16 cellular contexts compared by ENCODE assay signal in the genomic region with DNA sequence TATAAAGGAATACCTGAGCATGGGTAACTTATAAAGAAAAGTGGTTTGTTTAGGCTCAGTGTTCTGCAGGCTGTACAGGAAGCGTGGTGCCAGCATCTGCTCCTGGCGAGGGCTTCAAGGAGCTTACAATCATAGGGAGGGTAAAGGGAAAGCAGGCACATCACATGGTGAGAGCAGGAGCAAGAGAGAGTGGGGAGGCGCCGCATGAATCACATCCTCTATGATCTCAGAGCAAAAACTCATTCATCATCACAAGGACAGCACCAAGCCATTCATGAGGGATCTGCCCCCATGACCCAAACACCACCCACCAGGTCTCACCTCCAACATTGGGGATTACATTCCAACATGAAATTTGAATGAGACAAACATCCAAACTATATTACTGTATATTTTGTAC. TPM values are rescaled to one million over a fixed set of nuclear protein-coding genes. Genes with fewer than 3 reads are reported as not detected.
DNase-seq lines count a peak whose midpoint lies in the region; ATAC-seq lines count a peak whose summit lies in the region.
"Had no signal": no experiment of that assay in that cellular context is flagged by ENCODE, and none has a peak within 500 bp of the region (broad histone marks: within the 10 kb centered on the region; RNA-seq: fewer than 3 reads in every experiment).

No MANE protein-coding gene starts in this region.

- H3K27ac ChIP-seq in epithelial cell of prostate: peak overlapping the region; percentile 22
- H3K27ac ChIP-seq: A549 had no signal

- H3K27ac Mint-ChIP-seq in T-helper 2 cell treated with Interferon-gamma antibody and Interleukin-4, amounts not matched to agents 5 μg/mL and 100 μg/mL, for 36 hours: no peak overlapping the region
- H3K27ac Mint-ChIP-seq: endodermal cell, progenitor cell of endocrine pancreas, type B pancreatic cell had no signal

- peaks cover 13% of the 10 kb centered on the region for H3K36me3 Mint-ChIP-seq in T-helper 2 cell treated with Interferon-gamma antibody and Interleukin-4, amounts not matched to agents 5 μg/mL and 100 μg/mL, for 36 hours (ENCODE audit: low read depth)

- H3K9me3 Mint-ChIP-seq in T-helper 2 cell treated with Interferon-gamma antibody and Interleukin-4, amounts not matched to agents 5 μg/mL and 100 μg/mL, for 36 hours: no peaks in the 10 kb centered on the region
- H3K9me3 Mint-ChIP-seq: endodermal cell, type B pancreatic cell had no signal

- H3K4me3 Mint-ChIP-seq in T-helper 2 cell treated with Interferon-gamma antibody and Interleukin-4, amounts not matched to agents 5 μg/mL and 100 μg/mL, for 36 hours: no peak overlapping the region
- H3K4me3 Mint-ChIP-seq: endodermal cell, type B pancreatic cell had no signal

- H3K27me3 Mint-ChIP-seq in T-helper 2 cell treated with Interferon-gamma antibody and Interleukin-4, amounts not matched to agents 5 μg/mL and 100 μg/mL, for 36 hours (ENCODE audit: low read depth): no peaks in the 10 kb centered on the region
- H3K27me3 Mint-ChIP-seq: progenitor cell of endocrine pancreas, type B pancreatic cell had no signal

- H3K4me1 Mint-ChIP-seq in T-helper 2 cell treated with Interferon-gamma antibody and Interleukin-4, amounts not matched to agents 5 μg/mL and 100 μg/mL, for 36 hours (ENCODE audit: low read depth): peaks cover 7% of the 10 kb centered on the region
- H3K4me1 Mint-ChIP-seq: endodermal cell had no signal

- ATAC-seq in activated CD4-positive, CD25-positive, alpha-beta regulatory T cell treated with anti-CD3 and anti-CD28 coated beads, Interleukin-2, amount 50 U/mL, for 24 hours: peak; percentile 53 to 64
- ATAC-seq in HG03097 (IDR thresholded peaks at IDR 0.05; ENCODE audit: low FRiP score, unreplicated experiment) (no peak), HG03280 (IDR thresholded peaks at IDR 0.05; ENCODE audit: unreplicated experiment) (no peak)

- DNase-seq in activated CD4-positive, CD25-positive, alpha-beta regulatory T cell (lab: John Stamatoyannopoulos, UW): no peak
- DNase-seq in H4 (ENCODE audit: low spot score) (peak; percentile 3), RKO (ENCODE audit: low spot score) (peak; percentile 63), epithelial cell of prostate (ENCODE audit: low read depth, low spot score) (peak; percentile 6)
- DNase-seq in T-helper 2 cell treated with Interferon-gamma antibody and Interleukin-4, amounts not matched to agents 5 μg/mL and 100 μg/mL, for 36 hours (ENCODE audit: low spot score): no peak
- DNase-seq: COR-L47, endodermal cell, head of caudate nucleus, NCI-H1694 treated with DMSO at 0.1 percent for 48 hours, NCI-H524 treated with DMSO at 0.1 percent for 48 hours had no signal

RNA-seq across cellular contexts. Expression of gene R3HDM1, which starts 32.5 kb away (rescaled TPM):
- 8.7 and 11.5 TPM in 2 replicates for total RNA-seq in H4 (2014; rRNA removed; shearing (Covaris generic))

RNA-seq across cellular contexts. Expression of gene ZRANB3, which starts 32.8 kb away (rescaled TPM):
- 13.2 and 13.6 TPM in 2 replicates for total RNA-seq in H4 (2014; rRNA removed; shearing (Covaris generic))

Comparison
In these comparisons a context has a peak if more than half of its experiments do, and no peak if none do; other contexts are left out.
1. ATAC-seq: peak in activated CD4-positive, CD25-positive, alpha-beta regulatory T cell treated with anti-CD3 and anti-CD28 coated beads, Interleukin-2, amount 50 U/mL, for 24 hours (2 of 2); none in HG03097 (single experiment) and HG03280 (single experiment).
2. DNase-seq: peak in H4 (single experiment), RKO (single experiment) and epithelial cell of prostate (single experiment); none in activated CD4-positive, CD25-positive, alpha-beta regulatory T cell (0 of 4) and T-helper 2 cell treated with Interferon-gamma antibody and Interleukin-4, amounts not matched to agents 5 μg/mL and 100 μg/mL, for 36 hours (single experiment).